8 cellular contexts compared by ENCODE assay signal in the genomic region with DNA sequence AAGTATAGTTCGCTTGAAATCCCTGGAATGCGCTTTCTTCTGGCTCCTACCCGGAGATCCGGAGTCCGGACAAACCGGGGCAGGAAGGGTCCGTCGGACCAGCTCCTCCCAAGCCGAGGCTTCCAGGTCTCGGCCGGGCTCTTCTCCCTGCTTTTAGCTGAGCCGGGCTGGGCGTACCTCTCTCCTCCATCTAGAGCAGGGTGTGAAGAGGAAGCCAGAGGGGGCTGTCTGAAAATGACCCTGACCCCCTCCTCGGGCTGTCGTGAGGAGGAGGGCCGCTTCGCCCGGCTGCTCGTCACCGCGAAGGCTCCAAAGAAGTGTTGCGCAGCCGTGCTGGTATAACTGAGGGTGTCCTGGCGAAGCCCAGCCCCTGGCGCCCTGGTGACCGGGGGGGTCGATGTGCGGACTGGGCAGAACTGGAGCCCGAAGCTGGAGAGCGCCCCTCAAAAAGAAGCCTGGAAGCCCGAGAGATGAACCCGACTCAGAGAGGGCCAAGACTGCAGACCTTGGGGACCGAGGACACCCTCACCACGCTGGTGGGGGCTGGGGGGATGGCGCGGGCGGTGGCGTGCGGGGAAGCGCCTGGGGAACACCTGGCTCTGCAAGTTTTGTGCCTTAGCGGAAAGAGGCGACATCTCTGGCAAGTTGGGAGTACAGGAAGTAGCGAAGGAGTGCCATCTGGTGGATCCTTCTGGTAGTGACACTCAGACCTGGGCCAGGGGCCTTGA. TPM values are rescaled to one million over a fixed set of nuclear protein-coding genes. Genes with fewer than 3 reads are reported as not detected.
DNase-seq lines count a peak whose midpoint lies in the region; ATAC-seq, FAIRE-seq and TF ChIP-seq lines count a peak whose summit lies in the region.

No MANE protein-coding gene starts in this region.

- peaks cover 6% of the 10 kb centered on the region for H3K27me3 Mint-ChIP-seq in chondrocyte (ENCODE audit: low read depth)

- no peaks in the 10 kb centered on the region for H3K9me3 Mint-ChIP-seq in chondrocyte (ENCODE audit: low read depth)

- peak overlapping the region; percentile 83 for H3K4me3 Mint-ChIP-seq in chondrocyte (ENCODE audit: unreplicated experiment)

- peak overlapping the region; percentile 70 for H3K27ac Mint-ChIP-seq in chondrocyte (ENCODE audit: unreplicated experiment)

- no peak for FAIRE-seq in D721Med (lab: Jason Lieb, UNC)

- H3K36me3 Mint-ChIP-seq in chondrocyte (ENCODE audit: low read depth): no peaks in the 10 kb centered on the region

- H3K4me1 Mint-ChIP-seq in chondrocyte (ENCODE audit: low read depth): peaks cover 32% of the 10 kb centered on the region

- ATAC-seq in activated CD4-positive, CD25-positive, alpha-beta regulatory T cell treated with anti-CD3 and anti-CD28 coated beads, Interleukin-2, amount 50 U/mL, for 24 hours: peak; percentile 74 to 76
- no peak for ATAC-seq in GM18870 (IDR thresholded peaks at IDR 0.05; ENCODE audit: unreplicated experiment)

- DNase-seq in D721Med (ENCODE audit: insufficient read length, low spot score) (peak; percentile 85), HCEC 1CT (peak; percentile 78), NCI-H2171 treated with DMSO at 0.1 percent for 48 hours (lab: John Stamatoyannopoulos, UW) (peak; percentile 74), chondrocyte (ENCODE audit: low spot score) (no peak), kidney tubule cell (ENCODE audit: low spot score) (peak; percentile 84)
- DNase-seq in stimulated activated CD4-positive, alpha-beta T cell treated with anti-CD3 and anti-CD28 coated beads, Interleukin-1b, Interleukin-23, amount 100 ng/mL, for 1 hour (ENCODE audit: low read depth in 2 of 2): peak; percentile 48 to 61

- TF ChIP-seq CTCF in D721Med (IDR thresholded peaks at IDR 0.05; ENCODE audit: insufficient read depth, missing control alignments) (peak; percentile 89), chondrocyte (IDR thresholded peaks at IDR 0.05) (peak; percentile 92)

RNA-seq across cellular contexts. Expression of gene KAZALD1, which starts 5.7 kb away (rescaled TPM):
- total RNA-seq in chondrocyte: 18.9 to 43.4 TPM (median 19.8 TPM) in 3 replicates

RNA-seq across cellular contexts. Expression of gene SFXN3, which starts 36.5 kb away (rescaled TPM):
- total RNA-seq in chondrocyte: 92.4 to 101 TPM (median 96.9 TPM) in 3 replicates

RNA-seq across cellular contexts. Expression of gene PDZD7, which starts 36.6 kb away (rescaled TPM):
- 1.4 to 1.8 TPM (median 1.7 TPM) in 3 replicates for total RNA-seq in chondrocyte
